In the genomic region with DNA sequence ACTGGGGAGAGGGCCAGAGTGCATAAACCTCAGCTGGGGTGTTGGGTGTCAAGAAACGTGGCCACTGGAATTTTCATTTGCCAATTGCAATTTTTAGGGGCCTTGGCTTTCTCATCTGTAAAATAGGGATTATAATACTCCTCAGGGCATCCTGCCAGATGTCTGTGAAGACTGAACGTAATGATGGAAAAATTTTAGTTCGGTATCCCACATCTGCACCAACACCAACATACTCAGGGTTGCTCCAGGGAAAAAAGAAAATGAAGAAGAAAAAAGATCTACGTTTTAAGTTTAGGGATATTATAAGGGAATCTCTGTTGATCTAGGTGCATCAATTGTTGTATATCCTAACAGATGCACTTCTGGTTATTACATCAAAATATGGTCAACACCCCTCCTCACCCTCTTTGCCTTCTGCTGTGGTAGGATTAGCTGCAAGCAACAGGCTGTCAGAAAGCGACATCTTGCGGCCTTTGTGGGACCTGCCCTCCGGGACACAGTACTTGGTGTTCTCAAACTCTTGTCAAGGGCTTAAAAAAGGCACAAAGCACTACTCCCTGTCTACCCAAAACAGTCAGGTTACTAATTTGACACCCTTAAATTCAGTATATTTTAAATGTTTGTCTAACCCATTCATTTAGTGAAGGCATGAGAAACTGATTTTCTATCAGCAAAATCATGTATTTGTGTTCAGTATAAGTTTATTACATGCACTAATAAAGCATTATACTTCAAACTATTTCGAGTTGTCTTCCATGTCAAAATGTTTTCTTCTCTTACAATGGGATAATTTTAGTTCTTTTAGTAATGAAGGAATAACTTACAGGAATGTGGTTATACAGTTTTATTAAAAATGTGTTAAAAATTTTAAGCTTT, we compare ENCODE assay signal across 8 cellular contexts. TPM values are rescaled to one million over a fixed set of nuclear protein-coding genes. Genes with fewer than 3 reads are reported as not detected.
A peak's percentile ranks its signal among the peaks of the same experiment; 100 is the strongest.
DNase-seq lines count a peak whose midpoint lies in the region; ATAC-seq, FAIRE-seq and TF ChIP-seq lines count a peak whose summit lies in the region.

No MANE protein-coding gene starts in this region.

- DNase-seq in GM12892 (ENCODE audit: insufficient read length) (peak; percentile 45), NCI-H2227 (lab: John Stamatoyannopoulos, UW; ENCODE audit: unreplicated experiment) (peak; percentile 66), caudate nucleus (lab: John Stamatoyannopoulos, UW) (peak in 59 of 61 donors; percentile 1 to 87 (median 54)), kidney glomerular epithelial cell (lab: John Stamatoyannopoulos, UW) (peak; percentile 61)
- peak; percentile 52 to 70 (median 65) for DNase-seq in activated CD4-positive, CD25-positive, alpha-beta regulatory T cell (lab: John Stamatoyannopoulos, UW)
- DNase-seq in stimulated activated CD4-positive, alpha-beta T cell treated with anti-CD3 and anti-CD28 coated beads, Interleukin-2, amount 100 ng/mL, for 24 hours = peak; percentile 83 to 85

- FAIRE-seq in GM12892 (lab: Jason Lieb, UNC) = peak; percentile 58

- ATAC-seq in HG03097 (IDR thresholded peaks at IDR 0.05; ENCODE audit: low FRiP score, unreplicated experiment) (peak; percentile 68), HG03571 (IDR thresholded peaks at IDR 0.05; ENCODE audit: unreplicated experiment) (no peak)

- no peak overlapping the region for H3K27ac ChIP-seq in caudate nucleus (ENCODE audit: low read depth, low read length)

- TF ChIP-seq POLR2A in GM12892 (IDR thresholded peaks at IDR 0.05; ENCODE audit: low read depth, low read length) = no peak

RNA-seq across cellular contexts. Expression of gene TBC1D2, which starts 8.3 kb away (rescaled TPM):
- 0.51 TPM for polyA plus RNA-seq in GM12892 (2012; ENCODE audit: missing spikeins)
